Comparison of ENCODE assay signal across 8 cellular contexts in the genomic region with DNA sequence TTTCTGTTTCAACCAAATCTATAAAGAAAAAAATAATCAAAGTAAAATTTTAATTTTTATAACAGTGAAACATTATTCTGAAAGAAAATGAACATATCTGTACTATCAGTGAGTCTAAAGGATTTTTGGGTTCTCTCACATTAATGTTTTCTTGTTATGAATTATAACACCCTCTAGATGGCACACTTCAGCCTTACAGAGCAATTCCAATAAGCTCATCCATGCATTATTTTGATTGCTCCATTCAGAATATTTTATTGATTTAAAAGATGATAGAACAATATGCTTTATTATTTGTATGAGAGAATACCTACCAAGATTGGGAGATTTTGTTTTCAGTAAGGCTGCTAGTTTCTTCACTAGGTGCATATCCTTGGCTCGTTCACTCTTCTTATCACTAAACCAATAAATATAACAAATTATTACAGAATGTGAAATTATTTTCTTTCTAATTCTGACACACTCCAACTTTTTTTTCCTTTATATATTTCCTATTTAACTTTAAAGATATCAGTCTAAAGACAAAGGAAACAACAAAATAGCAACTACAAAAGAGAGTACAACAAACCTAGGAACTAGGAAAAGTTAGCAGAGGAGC.
DNase-seq lines count a peak whose midpoint lies in the region; ATAC-seq and TF ChIP-seq lines count a peak whose summit lies in the region.

No MANE protein-coding gene starts in this region.

- no peak overlapping the region for H3K27ac ChIP-seq in foreskin keratinocyte

- peak; percentile 67 for TF ChIP-seq CTCF in foreskin keratinocyte (conservative IDR thresholded peaks at IDR 0.05)

- H3K4me1 ChIP-seq in foreskin keratinocyte = no peaks in the 10 kb centered on the region

- intact Hi-C loops in head of caudate nucleus (cut with DNase I) = no loop called here

- no peaks in the 10 kb centered on the region for H3K27me3 ChIP-seq in foreskin keratinocyte

- peak; percentile 41; the same call in 1 of the 2 replicates for TF ChIP-seq RAD21 in Ishikawa (IDR thresholded peaks at IDR 0.05; ENCODE audit: low read depth)

- no peak for TF ChIP-seq EP300 in Ishikawa (IDR thresholded peaks at IDR 0.05; ENCODE audit: borderline replicate concordance)

- peak; percentile 45 for DNase-seq in EH (ENCODE audit: low read depth)
- peak; percentile 14 to 42 for DNase-seq in SHP77 (lab: John Stamatoyannopoulos, UW)
- DNase-seq in foreskin keratinocyte = peak in 1 of 2 donors; percentile 10
- DNase-seq in stimulated activated CD4-positive, alpha-beta T cell treated with anti-CD3 and anti-CD28 coated beads, Interleukin-15, amount 100 ng/mL, for 24 hours = no peak
- DNase-seq in head of caudate nucleus = no peak

- ATAC-seq in foreskin keratinocyte = peak; percentile 59
- no peak for ATAC-seq in GM21367 (IDR thresholded peaks at IDR 0.05; ENCODE audit: unreplicated experiment)
- ATAC-seq in HG02642 (IDR thresholded peaks at IDR 0.05; ENCODE audit: poor library complexity, unreplicated experiment) = no peak

TF ChIP-seq in Ishikawa, 13 proteins besides CTCF, POLR2A, EP300 and RAD21:
- no peak for TF ChIP-seq USF1 (IDR thresholded peaks at IDR 0.05)
- TF ChIP-seq, protein P1, sequence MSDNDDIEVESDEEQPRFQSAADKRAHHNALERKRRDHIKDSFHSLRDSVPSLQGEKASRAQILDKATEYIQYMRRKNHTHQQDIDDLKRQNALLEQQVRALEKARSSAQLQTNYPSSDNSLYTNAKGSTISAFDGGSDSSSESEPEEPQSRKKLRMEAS (IDR thresholded peaks at IDR 0.05) = no peak
- TF ChIP-seq TEAD4 (IDR thresholded peaks at IDR 0.05) = no peak
- TF ChIP-seq NFIC (IDR thresholded peaks at IDR 0.05) = no peak
- no peak for TF ChIP-seq TCF12 (IDR thresholded peaks at IDR 0.05; ENCODE audit: low read depth)
- TF ChIP-seq CEBPB (IDR thresholded peaks at IDR 0.05) = no peak
- no peak for TF ChIP-seq TAF1 (IDR thresholded peaks at IDR 0.05; ENCODE audit: low read depth)
- TF ChIP-seq CREB1 (IDR thresholded peaks at IDR 0.05; ENCODE audit: low read depth) = no peak
- TF ChIP-seq FOXM1 (IDR thresholded peaks at IDR 0.05; ENCODE audit: borderline replicate concordance, low read depth) = no peak
- TF ChIP-seq YY1 (IDR thresholded peaks at IDR 0.05; ENCODE audit: low read depth) = no peak
- no peak for TF ChIP-seq EGR1 (IDR thresholded peaks at IDR 0.05)
- TF ChIP-seq, protein P2, sequence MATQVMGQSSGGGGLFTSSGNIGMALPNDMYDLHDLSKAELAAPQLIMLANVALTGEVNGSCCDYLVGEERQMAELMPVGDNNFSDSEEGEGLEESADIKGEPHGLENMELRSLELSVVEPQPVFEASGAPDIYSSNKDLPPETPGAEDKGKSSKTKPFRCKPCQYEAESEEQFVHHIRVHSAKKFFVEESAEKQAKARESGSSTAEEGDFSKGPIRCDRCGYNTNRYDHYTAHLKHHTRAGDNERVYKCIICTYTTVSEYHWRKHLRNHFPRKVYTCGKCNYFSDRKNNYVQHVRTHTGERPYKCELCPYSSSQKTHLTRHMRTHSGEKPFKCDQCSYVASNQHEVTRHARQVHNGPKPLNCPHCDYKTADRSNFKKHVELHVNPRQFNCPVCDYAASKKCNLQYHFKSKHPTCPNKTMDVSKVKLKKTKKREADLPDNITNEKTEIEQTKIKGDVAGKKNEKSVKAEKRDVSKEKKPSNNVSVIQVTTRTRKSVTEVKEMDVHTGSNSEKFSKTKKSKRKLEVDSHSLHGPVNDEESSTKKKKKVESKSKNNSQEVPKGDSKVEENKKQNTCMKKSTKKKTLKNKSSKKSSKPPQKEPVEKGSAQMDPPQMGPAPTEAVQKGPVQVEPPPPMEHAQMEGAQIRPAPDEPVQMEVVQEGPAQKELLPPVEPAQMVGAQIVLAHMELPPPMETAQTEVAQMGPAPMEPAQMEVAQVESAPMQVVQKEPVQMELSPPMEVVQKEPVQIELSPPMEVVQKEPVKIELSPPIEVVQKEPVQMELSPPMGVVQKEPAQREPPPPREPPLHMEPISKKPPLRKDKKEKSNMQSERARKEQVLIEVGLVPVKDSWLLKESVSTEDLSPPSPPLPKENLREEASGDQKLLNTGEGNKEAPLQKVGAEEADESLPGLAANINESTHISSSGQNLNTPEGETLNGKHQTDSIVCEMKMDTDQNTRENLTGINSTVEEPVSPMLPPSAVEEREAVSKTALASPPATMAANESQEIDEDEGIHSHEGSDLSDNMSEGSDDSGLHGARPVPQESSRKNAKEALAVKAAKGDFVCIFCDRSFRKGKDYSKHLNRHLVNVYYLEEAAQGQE (IDR thresholded peaks at IDR 0.05; ENCODE audit: low read depth) = no peak
- no peak for TF ChIP-seq ZBTB7A (IDR thresholded peaks at IDR 0.05; ENCODE audit: low read depth)

Comparison
In these comparisons a context has a peak if more than half of its experiments do, and no peak if none do; other contexts are left out.
1. DNase-seq: peak in EH (single experiment) and SHP77 (2 of 2); none in stimulated activated CD4-positive, alpha-beta T cell treated with anti-CD3 and anti-CD28 coated beads, Interleukin-15, amount 100 ng/mL, for 24 hours (single experiment) and head of caudate nucleus (0 of 42).